Comparison of ENCODE assay signal across 19 cellular contexts in genomic region chr14:63361790-63362189, GRCh38. TPM values are rescaled to one million over a fixed set of nuclear protein-coding genes. Genes with fewer than 3 reads are reported as not detected.
A peak's percentile ranks its signal among the peaks of the same experiment; 100 is the strongest.
DNase-seq lines count a peak whose midpoint lies in the region; ATAC-seq and TF ChIP-seq lines count a peak whose summit lies in the region.
"Had no signal": no experiment of that assay in that cellular context is flagged by ENCODE, and none has a peak within 500 bp of the region (broad histone marks: within the 10 kb centered on the region; RNA-seq: fewer than 3 reads in every experiment).

No MANE protein-coding gene starts in this region.

- no peaks in the 10 kb centered on the region for H3K79me2 ChIP-seq in OCI-LY7 (ENCODE audit: insufficient read depth, low read depth, low read length)
- no peaks in the 10 kb centered on the region for H3K79me2 ChIP-seq in neural cell (replicated peaks; ENCODE audit: insufficient read depth, low read length)

- no peak for DNase-seq in LNCaP clone FGC (ENCODE audit: low read depth)
- DNase-seq in OCI-LY7 (ENCODE audit: low spot score): peak; percentile 29
- no peak for DNase-seq in ascending aorta (ENCODE audit: low spot score in 2 of 2)
- DNase-seq in body of pancreas: no peak
- DNase-seq: activated gamma-delta T cell treated with Interleukin-2 at 50 U/mL for 16 hours; CD4-positive, alpha-beta T cell; effector memory CD8-positive, alpha-beta T cell; GDM1; immature natural killer cell; MV-4-11; NK-92 treated with Interleukin-12 subunit alpha and Interleukin-12 subunit beta, amount 100 ng/mL, for 24 hours; SJCRH30 had no signal

- CTCF ChIA-PET in OCI-LY7 (lab: Charles Lee; ENCODE audit: unreplicated experiment): no interaction called here

- ATAC-seq in HG03565 (IDR thresholded peaks at IDR 0.05; ENCODE audit: unreplicated experiment) (no peak), body of pancreas (no peak)
- ATAC-seq: effector memory CD8-positive, alpha-beta T cell had no signal

- H4K20me1 ChIP-seq in OCI-LY7 (ENCODE audit: insufficient read depth, low read length): no peaks in the 10 kb centered on the region
- no peaks in the 10 kb centered on the region for H4K20me1 ChIP-seq in neural cell (ENCODE audit: insufficient read depth)

- H3K27ac ChIP-seq in OCI-LY7 (ENCODE audit: low read depth, low read length, poor library complexity, severe bottlenecking): no peak overlapping the region
- H3K27ac ChIP-seq in neural cell (ENCODE audit: low read length): peak overlapping the region; percentile 89
- H3K27ac ChIP-seq in ascending aorta: no peak overlapping the region
- peak overlapping the region in 1 of 4 donors; percentile 59 for H3K27ac ChIP-seq in body of pancreas
- H3K27ac ChIP-seq: SJCRH30 had no signal

- peaks cover 7% of the 10 kb centered on the region for H3F3A ChIP-seq in neural cell (ENCODE audit: insufficient read depth, low read length, poor library complexity, severe bottlenecking)

- TF ChIP-seq POLR2A in body of pancreas (IDR thresholded peaks at IDR 0.05): no peak

- intact Hi-C loops in OCI-LY7 (cut with micrococcal nuclease; ENCODE audit: unreplicated experiment): no loop called here
- intact Hi-C loops in ascending aorta (cut with DNase I): loop anchor here (10.0 kb wide), 1 partner anchor 187 kb away; no protein-coding TSS in a partner anchor
- intact Hi-C loops in body of pancreas (cut with DNase I): no loop called here

- TF ChIP-seq CTCF in GM12873 (IDR thresholded peaks at IDR 0.05; ENCODE audit: insufficient read depth, low read depth, low read length, missing control alignments) (peak; percentile 20), LNCaP clone FGC (IDR thresholded peaks at IDR 0.05; ENCODE audit: control insufficient read depth, extremely low read depth, insufficient read depth) (peak; percentile 17; the same call in 1 of the 2 replicates), OCI-LY7 (conservative IDR thresholded peaks at IDR 0.05; ENCODE audit: low read length) (peak; percentile 64), neural cell (IDR thresholded peaks at IDR 0.05; ENCODE audit: poor library complexity, severe bottlenecking) (peak; percentile 55), ascending aorta (IDR thresholded peaks at IDR 0.05) (no peak), body of pancreas (IDR thresholded peaks at IDR 0.05) (no peak)

- BruUV-seq in OCI-LY7 (replicated peaks; lab: Mats Ljungman, UMichigan): no TSS peak

- POLR2A ChIA-PET in OCI-LY7 (lab: Charles Lee): no interaction called here

- no peaks in the 10 kb centered on the region for H3K36me3 ChIP-seq in OCI-LY7 (ENCODE audit: insufficient read depth, low read length)
- no peaks in the 10 kb centered on the region for H3K36me3 ChIP-seq in neural cell (ENCODE audit: insufficient read depth, low read length)
- no peaks in the 10 kb centered on the region for H3K36me3 ChIP-seq in ascending aorta
- H3K36me3 ChIP-seq in body of pancreas (replicated peaks in 1 of 2; ENCODE audit: insufficient read depth in 1 of 2, low read depth in 2 of 2): no peaks in the 10 kb centered on the region
- H3K36me3 ChIP-seq: SJCRH30 had no signal

- H3K9me2 ChIP-seq in OCI-LY7 (ENCODE audit: insufficient read depth, low read length) (no peaks in the 10 kb centered on the region), neural cell (ENCODE audit: insufficient read depth, low read length) (no peaks in the 10 kb centered on the region)

- WGBS in body of pancreas, 2 donors: 61 to 76% methylated on average over 4 of the region's 4 CpGs

- H3K27me3 ChIP-seq in neural cell (ENCODE audit: insufficient read depth, low read depth, low read length) (no peaks in the 10 kb centered on the region), ascending aorta (no peaks in the 10 kb centered on the region), body of pancreas (no peaks in the 10 kb centered on the region)
- H3K27me3 ChIP-seq: SJCRH30 had no signal

- H3K4me3 ChIP-seq in LNCaP clone FGC (ENCODE audit: low read depth, low read length) (no peak overlapping the region), OCI-LY7 (ENCODE audit: low read depth, low read length, poor library complexity, severe bottlenecking) (no peak overlapping the region), neural cell (ENCODE audit: low read length) (peak overlapping the region; percentile 53), ascending aorta (no peak overlapping the region), body of pancreas (no peak overlapping the region)
- H3K4me3 ChIP-seq: SJCRH30 had no signal

- H3K4me1 ChIP-seq in OCI-LY7 (ENCODE audit: insufficient read depth, low read length, poor library complexity, severe bottlenecking) (no peaks in the 10 kb centered on the region), ascending aorta (no peaks in the 10 kb centered on the region), body of pancreas (peaks cover 4% of the 10 kb centered on the region)
- H3K4me1 ChIP-seq: SJCRH30 had no signal

- TF ChIP-seq RAD21 in neural cell (conservative IDR thresholded peaks at IDR 0.05): peak; percentile 51

- H2AFZ ChIP-seq in OCI-LY7 (ENCODE audit: low read length) (no peak overlapping the region), neural cell (ENCODE audit: low read depth, low read length) (peak overlapping the region; percentile 27)

- H3K9me3 ChIP-seq in OCI-LY7 (ENCODE audit: low read length): no peaks in the 10 kb centered on the region
- H3K9me3 ChIP-seq in neural cell (ENCODE audit: low read length): no peaks in the 10 kb centered on the region
- no peaks in the 10 kb centered on the region for H3K9me3 ChIP-seq in ascending aorta
- no peaks in the 10 kb centered on the region for H3K9me3 ChIP-seq in body of pancreas
- H3K9me3 ChIP-seq: SJCRH30 had no signal

- TF ChIP-seq EP300 in neural cell (conservative IDR thresholded peaks at IDR 0.05; ENCODE audit: poor library complexity, severe bottlenecking): no peak

- no peak overlapping the region for H3K4me2 ChIP-seq in OCI-LY7 (ENCODE audit: low read length)
- H3K4me2 ChIP-seq in neural cell (ENCODE audit: low read length): peak overlapping the region; percentile 76

- H3K9ac ChIP-seq in neural cell (ENCODE audit: low read length): peak overlapping the region; percentile 53

TF ChIP-seq in neural cell, 6 proteins besides CTCF, POLR2A, EP300 and RAD21:
- peak; percentile 33 for TF ChIP-seq SMC3 (conservative IDR thresholded peaks at IDR 0.05; ENCODE audit: poor library complexity)
- no peak for TF ChIP-seq REST (IDR thresholded peaks at IDR 0.05; ENCODE audit: borderline replicate concordance)

RNA-seq across cellular contexts. Expression of gene GPHB5, which starts 43.1 kb away (rescaled TPM):
- total RNA-seq in OCI-LY7 (2014; rRNA removed; shearing (Covaris generic)): not detected in 2 replicates
- total RNA-seq in OCI-LY7 (2022) (not detected in 2 replicates), ascending aorta (not detected), body of pancreas (not detected)
- not detected in 2 replicates for polyA plus RNA-seq in neural cell
- not detected in 2 replicates for polyA minus RNA-seq in neural cell
- total RNA-seq: CD4-positive, alpha-beta T cell; fibroblast of villous mesenchyme; mesenteric fat pad; osteocyte; SJCRH30; skeletal muscle tissue had no signal
- polyA plus RNA-seq: immature natural killer cell had no signal

Comparison
In these comparisons a context has a peak if more than half of its experiments do, and no peak if none do; other contexts are left out.
1. CTCF ChIP-seq: peak in GM12873 (single experiment), LNCaP clone FGC (single experiment), OCI-LY7 (single experiment) and neural cell (single experiment); none in ascending aorta (0 of 3) and body of pancreas (0 of 7).